20 cellular contexts compared by ENCODE assay signal in genomic region chr5:50583621-50584020, GRCh38.
"Had no signal": no experiment of that assay in that cellular context is flagged by ENCODE, and none has a peak within 500 bp of the region (broad histone marks: within the 10 kb centered on the region; RNA-seq: fewer than 3 reads in every experiment).

No MANE protein-coding gene starts in this region.

- H3K4me1 Mint-ChIP-seq: stimulated activated memory B cell treated with anti-CD40 and anti-IgM and Interleukin-4, amounts not matched to agents 10 μg/mL and 1 μg/mL and 100 μg/mL, for 72 hours had no signal

- H3K4me3 Mint-ChIP-seq: effector memory CD8-positive, alpha-beta T cell; naive thymus-derived CD4-positive, alpha-beta T cell; nephron progenitor cell; stimulated activated memory B cell treated with anti-CD40 and anti-IgM and Interleukin-4, amounts not matched to agents 10 μg/mL and 1 μg/mL and 100 μg/mL, for 72 hours; stimulated activated naive CD8-positive, alpha-beta T cell treated with anti-CD3 and anti-CD28 coated beads, Interleukin-15, Interleukin-2, amounts not matched to agents 100 ng/mL and 50 ng/mL, for 24 hours had no signal

- H3K9me3 ChIP-seq: esophagus squamous epithelium, prostate gland, right lobe of liver, testis, tibial nerve had no signal

- H3K4me1 ChIP-seq: esophagus squamous epithelium, gastroesophageal sphincter, prostate gland, right lobe of liver, testis, tibial nerve had no signal

- H3K4me3 ChIP-seq: esophagus squamous epithelium, gastroesophageal sphincter, lung, prostate gland, right lobe of liver, testis, tibial nerve had no signal

- H2AFZ ChIP-seq: parathyroid adenoma had no signal

- DNase-seq: effector memory CD8-positive, alpha-beta T cell; esophagus squamous epithelium; foreskin fibroblast; kidney; left cardiac atrium; left ventricle myocardium superior; mesenchymal stem cell; naive thymus-derived CD4-positive, alpha-beta T cell; nephron progenitor cell; retina; right lobe of liver; stimulated activated CD4-positive, alpha-beta T cell treated with anti-CD3 and anti-CD28 coated beads, Interleukin-4, amount 100 ng/mL, for 1 hour; testis had no signal

- H3K27me3 ChIP-seq: esophagus squamous epithelium, gastroesophageal sphincter, right lobe of liver, testis, tibial nerve had no signal

- H3K27ac Mint-ChIP-seq: effector memory CD8-positive, alpha-beta T cell; naive thymus-derived CD4-positive, alpha-beta T cell; nephron progenitor cell; stimulated activated memory B cell treated with anti-CD40 and anti-IgM and Interleukin-4, amounts not matched to agents 10 μg/mL and 1 μg/mL and 100 μg/mL, for 72 hours; stimulated activated naive CD8-positive, alpha-beta T cell treated with anti-CD3 and anti-CD28 coated beads, Interleukin-15, Interleukin-2, amounts not matched to agents 100 ng/mL and 50 ng/mL, for 24 hours had no signal

- H3K9ac ChIP-seq: parathyroid adenoma had no signal

- H3K27me3 Mint-ChIP-seq: effector memory CD8-positive, alpha-beta T cell; stimulated activated memory B cell treated with anti-CD40 and anti-IgM and Interleukin-4, amounts not matched to agents 10 μg/mL and 1 μg/mL and 100 μg/mL, for 72 hours; stimulated activated naive CD8-positive, alpha-beta T cell treated with anti-CD3 and anti-CD28 coated beads, Interleukin-15, Interleukin-2, amounts not matched to agents 100 ng/mL and 50 ng/mL, for 24 hours had no signal

- H3K36me3 Mint-ChIP-seq: stimulated activated memory B cell treated with anti-CD40 and anti-IgM and Interleukin-4, amounts not matched to agents 10 μg/mL and 1 μg/mL and 100 μg/mL, for 72 hours had no signal

- H3K9me3 Mint-ChIP-seq: nephron progenitor cell had no signal

- H3K27ac ChIP-seq: esophagus squamous epithelium, gastroesophageal sphincter, parathyroid adenoma, prostate gland, right lobe of liver, testis, tibial nerve had no signal

- H3K79me2 ChIP-seq: parathyroid adenoma had no signal

- H3K36me3 ChIP-seq: esophagus squamous epithelium, gastroesophageal sphincter, prostate gland, right lobe of liver, tibial nerve had no signal
